Comparison of ENCODE assay signal across 4 cellular contexts in genomic region chr20:64178925-64179324, GRCh38. TPM values are rescaled to one million over a fixed set of nuclear protein-coding genes. Genes with fewer than 3 reads are reported as not detected.
"Had no signal": no experiment of that assay in that cellular context is flagged by ENCODE, and none has a peak within 500 bp of the region (broad histone marks: within the 10 kb centered on the region; RNA-seq: fewer than 3 reads in every experiment).

No MANE protein-coding gene starts in this region.

RNA-seq across cellular contexts. Expression of gene MYT1, which starts 14.7 kb away (rescaled TPM):
- total RNA-seq: LHCN-M2, M059J, MCF 10A, NCI-H460 had no signal
